5 cellular contexts compared by ENCODE assay signal in the genomic region with DNA sequence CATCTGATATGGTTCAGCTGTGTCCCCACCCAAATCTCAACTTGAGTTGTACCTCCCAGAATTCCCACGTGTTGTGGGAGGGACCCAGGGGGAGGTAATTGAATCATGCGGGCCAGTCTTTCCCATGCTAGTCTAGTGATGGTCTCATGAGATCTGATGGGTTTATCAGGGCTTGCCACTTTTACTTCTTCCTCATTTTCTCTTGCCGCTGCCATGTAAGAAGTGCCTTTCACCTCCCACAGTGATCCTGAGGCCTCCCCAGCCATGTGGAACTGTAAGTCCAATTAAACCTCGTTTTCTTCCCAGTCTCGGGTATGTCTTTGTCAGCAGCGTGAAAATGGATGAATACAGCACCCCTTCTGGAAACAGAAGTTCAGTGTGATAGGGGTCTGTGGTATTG. TPM values are rescaled to one million over a fixed set of nuclear protein-coding genes. Genes with fewer than 3 reads are reported as not detected.
DNase-seq lines count a peak whose midpoint lies in the region; ATAC-seq and TF ChIP-seq lines count a peak whose summit lies in the region.
"Not testable (repeated sequence)": the region's sequence is repeated elsewhere in the genome, so short reads cannot be mapped to it uniquely, and the experiment has no call there.

No MANE protein-coding gene starts in this region.

- not testable (repeated sequence) for H3K79me2 ChIP-seq in neural progenitor cell (ENCODE audit: low read depth)

- H3K27ac ChIP-seq in left ventricle myocardium inferior (replicated peaks) (peak overlapping the region; percentile 71), psoas muscle (peak overlapping the region; percentile 65)
- H3K27ac ChIP-seq in neural progenitor cell, upper lobe of right lung: not testable (repeated sequence)

- not testable (repeated sequence) for H3K36me3 Mint-ChIP-seq in neural progenitor cell

- not testable (repeated sequence) for TF ChIP-seq CTCF in left ventricle myocardium inferior (IDR thresholded peaks at IDR 0.05; ENCODE audit: borderline replicate concordance); neural progenitor cell (IDR thresholded peaks at IDR 0.05); psoas muscle (IDR thresholded peaks at IDR 0.05); upper lobe of right lung (IDR thresholded peaks at IDR 0.05)

- H3F3A ChIP-seq in neural progenitor cell (ENCODE audit: low read depth), result not testable (repeated sequence)

- H3K4me1 Mint-ChIP-seq in neural progenitor cell, result not testable (repeated sequence)

- not testable (repeated sequence) for H4K20me1 ChIP-seq in neural progenitor cell (ENCODE audit: low read depth)

- H3K9me3 ChIP-seq in left ventricle myocardium inferior (replicated peaks); neural progenitor cell (ENCODE audit: low read depth); psoas muscle; upper lobe of right lung: not testable (repeated sequence)

- not testable (repeated sequence) for ATAC-seq in psoas muscle, upper lobe of right lung

- intact Hi-C loops in left ventricle myocardium inferior (cut with micrococcal nuclease), result loop anchor here (5.0 kb wide), 1 partner anchor 78 kb away; no protein-coding TSS in a partner anchor
- intact Hi-C loops in psoas muscle (cut with DNase I), result not testable (repeated sequence)
- intact Hi-C loops in upper lobe of right lung (cut with DNase I), result loop anchor here (5.0 kb wide), 1 partner anchor 78 kb away; no protein-coding TSS in a partner anchor

- H3K4me2 ChIP-seq in neural progenitor cell, result not testable (repeated sequence)

- H3K27me3 Mint-ChIP-seq in neural progenitor cell (ENCODE audit: insufficient read depth, low read depth), result peaks cover 15% of the 10 kb centered on the region

- not testable (repeated sequence) for H3K36me3 ChIP-seq in left ventricle myocardium inferior; neural progenitor cell; psoas muscle (ENCODE audit: insufficient read depth in 1 of 2, low read depth in 1 of 2); upper lobe of right lung

- H3K27me3 ChIP-seq in left ventricle myocardium inferior (ENCODE audit: low read depth), result peaks cover 34% of the 10 kb centered on the region
- peaks cover 24% of the 10 kb centered on the region for H3K27me3 ChIP-seq in neural progenitor cell
- H3K27me3 ChIP-seq in psoas muscle (ENCODE audit: insufficient read depth in 3 of 3, low read length in 2 of 3), result not testable (repeated sequence)
- H3K27me3 ChIP-seq in upper lobe of right lung, result peaks cover 19% of the 10 kb centered on the region

- not testable (repeated sequence) for H3K9me3 Mint-ChIP-seq in neural progenitor cell

- H3K9ac ChIP-seq in neural progenitor cell, result not testable (repeated sequence)

- peak; percentile 17 for DNase-seq in activated CD8-positive, alpha-beta memory T cell treated with anti-CD3 and anti-CD28 coated beads for 24 hours
- DNase-seq in left ventricle myocardium inferior; neural progenitor cell (ENCODE audit: low spot score); psoas muscle: not testable (repeated sequence)
- peak; percentile 3 for DNase-seq in upper lobe of right lung

- peak overlapping the region; percentile 47 for H3K27ac Mint-ChIP-seq in neural progenitor cell

- H3K4me3 ChIP-seq in left ventricle myocardium inferior, neural progenitor cell, psoas muscle, upper lobe of right lung: not testable (repeated sequence)

- H2AFZ ChIP-seq in neural progenitor cell (replicated peaks), result not testable (repeated sequence)

- WGBS in psoas muscle, 3 donors, result 78 to 85% (median 81%) methylated on average over 6 of the region's 6 CpGs

- H3K4me1 ChIP-seq in left ventricle myocardium inferior (peaks cover 47% of the 10 kb centered on the region), psoas muscle (peaks cover 36% of the 10 kb centered on the region)
- not testable (repeated sequence) for H3K4me1 ChIP-seq in neural progenitor cell, upper lobe of right lung

- H3K4me3 Mint-ChIP-seq in neural progenitor cell, result not testable (repeated sequence)

RNA-seq across cellular contexts. Expression of gene ZBTB43, which starts 20.0 kb away (rescaled TPM):
- total RNA-seq in left ventricle myocardium inferior, result 30.2 TPM
- 9.3 and 10.0 TPM in 2 replicates for total RNA-seq in neural progenitor cell (ENCODE audit: low replicate concordance)
- 10 to 100 TPM; 26.5 to 98.3 (median 76.6) TPM for total RNA-seq in psoas muscle
- 10 to 100 TPM; 19.5 to 48.2 (median 30.5) TPM for polyA plus RNA-seq in psoas muscle
- total RNA-seq in upper lobe of right lung, result 24.9 TPM
